Comparison of ENCODE assay signal across 15 cellular contexts in genomic region chr16:89050119-89050867, GRCh38.
"Had no signal": no experiment of that assay in that cellular context is flagged by ENCODE, and none has a peak within 500 bp of the region (broad histone marks: within the 10 kb centered on the region; RNA-seq: fewer than 3 reads in every experiment).

No MANE protein-coding gene starts in this region.

- H3K36me3 ChIP-seq: cardiac muscle cell, left lung, upper lobe of right lung, WERI-Rb-1 had no signal

- ATAC-seq: foreskin keratinocyte; left lung; naive thymus-derived CD4-positive, alpha-beta T cell; stimulated activated naive B cell treated with anti-CD40 and anti-IgM and Interleukin-4, amounts not matched to agents 10 μg/mL and 1 μg/mL and 100 μg/mL, for 72 hours; upper lobe of right lung had no signal

- DNase-seq: activated CD4-positive, alpha-beta T cell treated with anti-CD3 and anti-CD28 coated beads for 1 hour; activated CD4-positive, alpha-beta T cell treated with anti-CD3 and anti-CD28 coated beads, Interleukin-2, amount 50 U/mL, for 48 hours; activated gamma-delta T cell treated with Interleukin-2 at 50 U/mL for 16 hours; foreskin keratinocyte; mesenchymal stem cell; naive thymus-derived CD4-positive, alpha-beta T cell; stimulated activated CD4-positive, alpha-beta T cell treated with anti-CD3 and anti-CD28 coated beads, Interleukin-4, amount 100 ng/mL, for 1 hour; stimulated activated naive B cell treated with anti-CD40 and anti-IgM and Interleukin-4, amounts not matched to agents 10 μg/mL and 1 μg/mL and 100 μg/mL, for 72 hours; SW 1271; T-helper 2 cell; upper lobe of right lung; WERI-Rb-1 had no signal

- H3K4me3 ChIP-seq: cardiac muscle cell, left lung, upper lobe of right lung had no signal

- H3K27me3 ChIP-seq: cardiac muscle cell had no signal

- H3K36me3 Mint-ChIP-seq: activated naive CD8-positive, alpha-beta T cell; naive thymus-derived CD4-positive, alpha-beta T cell had no signal

- H3K9me3 ChIP-seq: left lung, upper lobe of right lung had no signal

- H3K27ac ChIP-seq: cardiac muscle cell, foreskin keratinocyte, left lung, upper lobe of right lung, WERI-Rb-1 had no signal

- H3K4me3 Mint-ChIP-seq: activated naive CD8-positive, alpha-beta T cell; stimulated activated naive B cell treated with anti-CD40 and anti-IgM and Interleukin-4, amounts not matched to agents 10 μg/mL and 1 μg/mL and 100 μg/mL, for 72 hours had no signal

- H3K4me1 ChIP-seq: foreskin keratinocyte, left lung, upper lobe of right lung had no signal

- H3K27me3 Mint-ChIP-seq: activated naive CD8-positive, alpha-beta T cell; naive thymus-derived CD4-positive, alpha-beta T cell had no signal

- H3K27ac Mint-ChIP-seq: activated naive CD8-positive, alpha-beta T cell; naive thymus-derived CD4-positive, alpha-beta T cell had no signal
